Comparison of ENCODE assay signal across 11 cellular contexts in the genomic region with DNA sequence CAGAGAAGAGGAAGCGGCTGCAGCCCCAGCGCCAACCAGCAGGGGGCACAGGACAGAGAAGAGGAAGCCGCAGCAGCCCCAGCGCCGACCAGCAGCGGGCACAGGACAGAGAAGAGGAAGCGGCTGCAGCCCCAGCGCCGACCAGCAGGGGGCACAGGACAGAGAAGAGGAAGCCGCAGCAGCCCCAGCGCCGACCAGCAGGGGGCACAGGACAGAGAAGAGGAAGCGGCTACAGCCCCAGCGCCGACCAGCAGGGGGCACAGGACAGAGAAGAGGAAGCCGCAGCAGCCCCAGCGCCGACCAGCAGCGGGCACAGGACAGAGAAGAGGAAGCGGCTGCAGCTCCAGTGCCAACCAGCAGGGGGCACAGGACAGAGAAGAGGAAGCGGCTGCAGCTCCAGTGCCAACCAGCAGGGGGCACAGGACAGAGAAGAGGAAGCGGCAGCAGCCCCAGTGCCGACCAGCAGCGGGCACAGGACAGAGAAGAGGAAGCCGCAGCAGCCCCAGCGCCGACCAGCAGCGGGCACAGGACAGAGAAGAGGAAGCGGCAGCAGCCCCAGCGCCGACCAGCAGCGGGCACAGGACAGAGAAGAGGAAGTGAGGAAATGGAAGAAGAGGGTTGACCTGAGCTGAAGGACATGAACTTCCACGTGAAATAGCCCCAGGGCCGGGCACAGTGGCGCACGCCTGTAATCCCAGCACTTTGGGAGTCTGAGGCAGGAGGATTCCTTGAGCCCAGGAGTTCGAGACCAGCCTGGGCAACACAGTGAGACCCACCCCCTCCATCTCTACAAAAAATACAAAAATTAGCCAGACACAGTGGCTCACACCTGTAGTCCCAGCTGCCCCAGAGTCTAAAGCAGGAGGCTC. TPM values are rescaled to one million over a fixed set of nuclear protein-coding genes. Genes with fewer than 3 reads are reported as not detected.
DNase-seq lines count a peak whose midpoint lies in the region; ATAC-seq, FAIRE-seq and TF ChIP-seq lines count a peak whose summit lies in the region.
"Not testable (repeated sequence)": the region's sequence is repeated elsewhere in the genome, so short reads cannot be mapped to it uniquely, and the experiment has no call there.
"Had no signal": no experiment of that assay in that cellular context is flagged by ENCODE, and none has a peak within 500 bp of the region (broad histone marks: within the 10 kb centered on the region; RNA-seq: fewer than 3 reads in every experiment).

No MANE protein-coding gene starts in this region.

- DNase-seq in D721Med (ENCODE audit: insufficient read length, low spot score); RWPE1 (ENCODE audit: low spot score); activated CD8-positive, alpha-beta T cell treated with anti-CD3 and anti-CD28 coated beads, Interleukin-2, amount 10 ng/mL, durations not matched to agents 7 days and 5 days; osteocyte (ENCODE audit: extremely low spot score, unreplicated experiment): not testable (repeated sequence)
- DNase-seq in body of pancreas (peak in 1 of 4 donors; percentile 39), left ventricle myocardium inferior (peak; percentile 22)
- peak; percentile 87 for DNase-seq in stimulated activated naive CD8-positive, alpha-beta T cell treated with anti-CD3 and anti-CD28 coated beads, Interleukin-15, Interleukin-2, amounts not matched to agents 100 U/mL and 50 U/mL, for 24 hours

- not testable (repeated sequence) for H3K27ac Mint-ChIP-seq in activated CD8-positive, alpha-beta T cell treated with anti-CD3 and anti-CD28 coated beads, Interleukin-2, amount 10 ng/mL, durations not matched to agents 7 days and 5 days; osteocyte (ENCODE audit: unreplicated experiment)

- peak overlapping the region; percentile 22; the same call in 1 of the 2 replicates for H3K27ac ChIP-seq in RWPE1
- not testable (repeated sequence) for H3K27ac ChIP-seq in body of pancreas; left ventricle myocardium inferior (replicated peaks)

- CTCF ChIA-PET in RWPE1 (lab: Yijun Ruan, JAX), result interaction anchor here (0.6 to 1.1 kb wide), 10 partner anchors 9 to 374 kb away, joined by 3 to 7 read pairs (median 3); no protein-coding TSS in a partner anchor
- CTCF ChIA-PET in activated CD8-positive, alpha-beta T cell treated with anti-CD3 and anti-CD28 coated beads, Interleukin-2, amount 10 ng/mL, durations not matched to agents 7 days and 5 days (lab: Charles Lee), result interaction anchor here (0.7 to 0.9 kb wide), 3 partner anchors 11 to 53 kb away, joined by 3 to 5 read pairs (median 4); no protein-coding TSS in a partner anchor

- H3K36me3 ChIP-seq in body of pancreas (replicated peaks in 1 of 2; ENCODE audit: insufficient read depth in 1 of 2, low read depth in 2 of 2), result not testable (repeated sequence)
- H3K36me3 ChIP-seq in left ventricle myocardium inferior, result peaks cover 31% of the 10 kb centered on the region

- WGBS in body of pancreas, 2 donors, result 59 to 88% methylated on average over 9 to 30 of the region's 37 CpGs

- H3K4me3 ChIP-seq in body of pancreas, left ventricle myocardium inferior: not testable (repeated sequence)

- intact Hi-C loops in body of pancreas (cut with DNase I); left ventricle myocardium inferior (cut with micrococcal nuclease): not testable (repeated sequence)

- not testable (repeated sequence) for H3K4me1 ChIP-seq in body of pancreas, left ventricle myocardium inferior

- not testable (repeated sequence) for H3K27me3 Mint-ChIP-seq in activated CD8-positive, alpha-beta T cell treated with anti-CD3 and anti-CD28 coated beads, Interleukin-2, amount 10 ng/mL, durations not matched to agents 7 days and 5 days (ENCODE audit: low read depth); osteocyte (ENCODE audit: unreplicated experiment)

- H3K4me1 Mint-ChIP-seq in activated CD8-positive, alpha-beta T cell treated with anti-CD3 and anti-CD28 coated beads, Interleukin-2, amount 10 ng/mL, durations not matched to agents 7 days and 5 days (ENCODE audit: low read depth); osteocyte (ENCODE audit: unreplicated experiment): not testable (repeated sequence)

- FAIRE-seq in D721Med (lab: Jason Lieb, UNC), result not testable (repeated sequence)

- peak; percentile 59 for ATAC-seq in HG02885 (IDR thresholded peaks at IDR 0.05; ENCODE audit: poor library complexity, unreplicated experiment)
- ATAC-seq in activated CD8-positive, alpha-beta T cell treated with anti-CD3 and anti-CD28 coated beads, Interleukin-2, amount 10 ng/mL, durations not matched to agents 7 days and 5 days, result peak; percentile 51
- not testable (repeated sequence) for ATAC-seq in body of pancreas; stimulated activated naive CD8-positive, alpha-beta T cell treated with anti-CD3 and anti-CD28 coated beads, Interleukin-15, Interleukin-2, amounts not matched to agents 100 U/mL and 50 U/mL, for 24 hours

- H3K9me3 Mint-ChIP-seq in activated CD8-positive, alpha-beta T cell treated with anti-CD3 and anti-CD28 coated beads, Interleukin-2, amount 10 ng/mL, durations not matched to agents 7 days and 5 days (ENCODE audit: insufficient read depth); osteocyte (ENCODE audit: unreplicated experiment): not testable (repeated sequence)

- not testable (repeated sequence) for H3K27me3 ChIP-seq in body of pancreas; left ventricle myocardium inferior (ENCODE audit: low read depth)

- H3K36me3 Mint-ChIP-seq in activated CD8-positive, alpha-beta T cell treated with anti-CD3 and anti-CD28 coated beads, Interleukin-2, amount 10 ng/mL, durations not matched to agents 7 days and 5 days (ENCODE audit: low read depth), result not testable (repeated sequence)
- H3K36me3 Mint-ChIP-seq in osteocyte (ENCODE audit: unreplicated experiment), result peaks cover 31% of the 10 kb centered on the region

- peak; percentile 12 for TF ChIP-seq CTCF in D721Med (IDR thresholded peaks at IDR 0.05; ENCODE audit: insufficient read depth, missing control alignments)
- TF ChIP-seq CTCF in RWPE1 (conservative IDR thresholded peaks at IDR 0.05; ENCODE audit: low read depth), result peak; percentile 27; the same call in 1 of the 2 replicates
- peak in 6 of 7 experiments; percentile 7 to 36 (median 16) for TF ChIP-seq CTCF in body of pancreas (IDR thresholded peaks at IDR 0.05)
- peak; percentile 66 for TF ChIP-seq CTCF in left ventricle myocardium inferior (IDR thresholded peaks at IDR 0.05; ENCODE audit: borderline replicate concordance)
- TF ChIP-seq CTCF in osteocyte (IDR thresholded peaks at IDR 0.05), result peak; percentile 44

- TF ChIP-seq POLR2A in body of pancreas (IDR thresholded peaks at IDR 0.05), result not testable (repeated sequence)

- POLR2A ChIA-PET in RWPE1 (lab: Yijun Ruan, JAX; ENCODE audit: low non-redundant PET); activated CD8-positive, alpha-beta T cell treated with anti-CD3 and anti-CD28 coated beads, Interleukin-2, amount 10 ng/mL, durations not matched to agents 7 days and 5 days (lab: Charles Lee): not testable (repeated sequence)

- not testable (repeated sequence) for H3K9me3 ChIP-seq in body of pancreas; left ventricle myocardium inferior (replicated peaks)

- H3K4me3 Mint-ChIP-seq in activated CD8-positive, alpha-beta T cell treated with anti-CD3 and anti-CD28 coated beads, Interleukin-2, amount 10 ng/mL, durations not matched to agents 7 days and 5 days; osteocyte (ENCODE audit: unreplicated experiment): not testable (repeated sequence)

RNA-seq across cellular contexts. Expression of a gene that starts 26.3 kb away (rescaled TPM):
- total RNA-seq in activated CD8-positive, alpha-beta T cell treated with anti-CD3 and anti-CD28 coated beads, Interleukin-2, amount 10 ng/mL, durations not matched to agents 7 days and 5 days, result not detected
- total RNA-seq in body of pancreas, result not detected
- not detected for total RNA-seq in left ventricle myocardium inferior
- total RNA-seq in osteocyte, result not detected in 2 replicates
- total RNA-seq: sigmoid colon, SJCRH30, subcutaneous adipose tissue had no signal

Comparison
In these comparisons a context has a peak if more than half of its experiments do, and no peak if none do; other contexts are left out.
1. CTCF ChIP-seq: peak in every context shown above with its lines; median percentile 66 in left ventricle myocardium inferior; 44 in osteocyte; 27 in RWPE1; 16 in body of pancreas; 12 in D721Med.